In genomic region chr14:63672417-63673180, GRCh38 we compare ENCODE assay signal across 9 cellular contexts. TPM values are rescaled to one million over a fixed set of nuclear protein-coding genes. Genes with fewer than 3 reads are reported as not detected.
DNase-seq lines count a peak whose midpoint lies in the region; ATAC-seq and TF ChIP-seq lines count a peak whose summit lies in the region.
"Had no signal": no experiment of that assay in that cellular context is flagged by ENCODE, and none has a peak within 500 bp of the region (broad histone marks: within the 10 kb centered on the region; RNA-seq: fewer than 3 reads in every experiment).

No MANE protein-coding gene starts in this region.

- no peaks in the 10 kb centered on the region for H3K36me3 ChIP-seq in HEK293 (ENCODE audit: control insufficient read depth in 2 of 2, insufficient read depth in 1 of 2, low read length in 2 of 2)

- H3K4me1 ChIP-seq in HEK293 (ENCODE audit: control insufficient read depth, insufficient read depth, low read length), result peaks cover 12% of the 10 kb centered on the region

- no peaks in the 10 kb centered on the region for H3K9me3 Mint-ChIP-seq in natural killer cell

- CTCF ChIA-PET in HEK293 (lab: Yijun Ruan, JAX), result no interaction called here

- no peak overlapping the region for H3K27ac ChIP-seq in HEK293 (ENCODE audit: extremely low read depth, low read depth, low read length)

- H3K4me3 ChIP-seq in HEK293 (ENCODE audit: low read depth, low read length), result no peak overlapping the region

- DNase-seq in NCI-H1105 treated with DMSO at 0.1 percent for 48 hours (lab: John Stamatoyannopoulos, UW) (peak; percentile 62), left lobe of liver (ENCODE audit: low spot score) (no peak), OCI-M2 (lab: John Stamatoyannopoulos, UW; ENCODE audit: unreplicated experiment) (no peak), natural killer cell (no peak), activated T-cell treated with anti-CD3 and anti-CD28 coated beads for 4 hours (no peak)
- DNase-seq in stimulated activated naive CD4-positive, alpha-beta T cell (lab: John Stamatoyannopoulos, UW), result no peak
- DNase-seq: substantia nigra had no signal

- no peak overlapping the region for H3K27ac Mint-ChIP-seq in natural killer cell

- POLR2A ChIA-PET in HEK293 (lab: Yijun Ruan, JAX), result no interaction called here

- no peaks in the 10 kb centered on the region for H3K27me3 Mint-ChIP-seq in natural killer cell (ENCODE audit: low read depth in 2 of 2)

- ATAC-seq in GM18867 (IDR thresholded peaks at IDR 0.05; ENCODE audit: unreplicated experiment), result peak; percentile 47
- peak; percentile 68 for ATAC-seq in left lobe of liver
- ATAC-seq in natural killer cell, result no peak

- no peak for TF ChIP-seq CTCF in HEK293 (tag by site-specific recombination; IDR thresholded peaks at IDR 0.05)
- no peak for TF ChIP-seq CTCF in natural killer cell (IDR thresholded peaks at IDR 0.05)

- H3K9me3 ChIP-seq in HEK293 (ENCODE audit: control insufficient read depth, insufficient read depth, low read depth, low read length), result no peaks in the 10 kb centered on the region

- no peak overlapping the region for H3K4me3 Mint-ChIP-seq in natural killer cell

- intact Hi-C loops in natural killer cell (cut with micrococcal nuclease), result no loop called here

- no peaks in the 10 kb centered on the region for H3K4me1 Mint-ChIP-seq in natural killer cell

- no peaks in the 10 kb centered on the region for H3K36me3 Mint-ChIP-seq in natural killer cell

TF ChIP-seq in HEK293, 187 proteins besides CTCF, POLR2A, EP300 and RAD21:
- TF ChIP-seq ZFP3 (tag by site-specific recombination; IDR thresholded peaks at IDR 0.05; ENCODE audit: low read depth) (no peak), ZNF670 (tag by site-specific recombination; IDR thresholded peaks at IDR 0.05; ENCODE audit: low read depth) (no peak), KLF9 (tag by site-specific recombination; IDR thresholded peaks at IDR 0.05; ENCODE audit: low read depth) (no peak), ZNF26 (tag by site-specific recombination; IDR thresholded peaks at IDR 0.05) (no peak), ZBTB20 (tag by site-specific recombination; IDR thresholded peaks at IDR 0.05) (peak; percentile 47; the same call in 1 of the 2 replicates), ZNF146 (tag by site-specific recombination; IDR thresholded peaks at IDR 0.05) (no peak), ZNF302 (tag by site-specific recombination; IDR thresholded peaks at IDR 0.05; ENCODE audit: low read depth) (no peak), ZNF518A (tag by site-specific recombination; conservative IDR thresholded peaks at IDR 0.05; ENCODE audit: low read depth) (no peak), OSR2 (tag by site-specific recombination; IDR thresholded peaks at IDR 0.05) (peak; percentile 25; the same call in 1 of the 2 replicates), PRDM6 (tag by site-specific recombination; IDR thresholded peaks at IDR 0.05) (peak; percentile 10; the same call in 1 of the 2 replicates)

RNA-seq across cellular contexts. Expression of gene WDR89, which starts 30.9 kb away (rescaled TPM):
- total RNA-seq in left lobe of liver (6.1 TPM), natural killer cell (10 to 100 TPM in 2 of 3 donors, 1 to 10 TPM in 1; 9.6 to 13.4 (median 10.7) TPM)

RNA-seq across cellular contexts. Expression of gene SGPP1, which starts 55.3 kb away (rescaled TPM):
- total RNA-seq in left lobe of liver (15.5 TPM), natural killer cell (10 to 100 TPM; 17.8 to 23.4 (median 23.3) TPM)

Comparison
In these comparisons a context has a peak if more than half of its experiments do, and no peak if none do; other contexts are left out.
1. ATAC-seq: peak in GM18867 (single experiment) and left lobe of liver (single experiment); none in natural killer cell (0 of 3).